13 cellular contexts compared by ENCODE assay signal in genomic region chr12:88453323-88453722, GRCh38.
"Had no signal": no experiment of that assay in that cellular context is flagged by ENCODE, and none has a peak within 500 bp of the region (broad histone marks: within the 10 kb centered on the region; RNA-seq: fewer than 3 reads in every experiment).

No MANE protein-coding gene starts in this region.

- H3K4me1 ChIP-seq: gastrocnemius medialis, left ventricle myocardium inferior, tibial artery, uterus had no signal

- ATAC-seq: activated CD8-positive, alpha-beta T cell treated with anti-CD3 and anti-CD28 coated beads, Interleukin-2, amount 10 ng/mL, durations not matched to agents 7 days and 5 days; gastrocnemius medialis had no signal

- H3K9me3 ChIP-seq: gastrocnemius medialis, left ventricle myocardium inferior, stomach, tibial artery, uterus had no signal

- DNase-seq: activated CD8-positive, alpha-beta memory T cell treated with anti-CD3 and anti-CD28 coated beads, Interleukin-2, amount 50 U/mL, for 48 hours; activated CD8-positive, alpha-beta T cell treated with anti-CD3 and anti-CD28 coated beads, Interleukin-2, amount 10 ng/mL, durations not matched to agents 7 days and 5 days; dermis blood vessel endothelial cell; endodermal cell; gastrocnemius medialis; left ventricle myocardium inferior; stimulated activated CD4-positive, alpha-beta T cell treated with anti-CD3 and anti-CD28 coated beads, Interleukin-4, amount 100 ng/mL, for 4 hours; stomach; T-helper 9 cell; tibial artery; uterus had no signal

- H3K36me3 ChIP-seq: gastrocnemius medialis, left ventricle myocardium inferior, stomach, tibial artery, uterus had no signal

- H3K27me3 ChIP-seq: gastrocnemius medialis, stomach, tibial artery, uterus had no signal

- H3K27ac ChIP-seq: gastrocnemius medialis, left ventricle myocardium inferior, skin epidermis, stomach, tibial artery, uterus, VCaP had no signal

- H3K4me3 ChIP-seq: gastrocnemius medialis, left ventricle myocardium inferior, skin epidermis, stomach, tibial artery, uterus had no signal
